Comparison of ENCODE assay signal across 29 cellular contexts in genomic region chr7:16543456-16543855, GRCh38. TPM values are rescaled to one million over a fixed set of nuclear protein-coding genes. Genes with fewer than 3 reads are reported as not detected.
"Had no signal": no experiment of that assay in that cellular context is flagged by ENCODE, and none has a peak within 500 bp of the region (broad histone marks: within the 10 kb centered on the region; RNA-seq: fewer than 3 reads in every experiment).

No MANE protein-coding gene starts in this region.

- ATAC-seq: activated CD4-positive, CD25-positive, alpha-beta regulatory T cell treated with anti-CD3 and anti-CD28 coated beads, Interleukin-2, amount 50 U/mL, for 24 hours; activated CD8-positive, alpha-beta T cell treated with anti-CD3 and anti-CD28 coated beads, Interleukin-2, amount 10 ng/mL, durations not matched to agents 7 days and 5 days; body of pancreas; Panc1; SK-N-SH treated with all-trans-retinoic acid at 6 μM for 48 hours had no signal

- H3K4me3 ChIP-seq: ascending aorta, body of pancreas, SJSA1 had no signal

- H3K36me3 ChIP-seq: ascending aorta, SJSA1 had no signal

- H3K27ac Mint-ChIP-seq: activated CD8-positive, alpha-beta T cell treated with anti-CD3 and anti-CD28 coated beads, Interleukin-2, amount 10 ng/mL, durations not matched to agents 7 days and 5 days; activated naive CD4-positive, alpha-beta T cell treated with anti-CD3 and anti-CD28 coated beads, Interleukin-2, amount 50 U/mL, for 24 hours; activated T-helper 1 cell treated with anti-CD3 and anti-CD28 coated beads, Interleukin-12 subunit alpha, Interleukin-12 subunit beta, Interleukin-2, Interleukin-4 antibody, amounts not matched to agents 30 ng/mL and 10 ng/mL and 1 ng/mL, durations not matched to agents 14 hours and 24 hours and 36 hours; T-helper 1 cell treated with Interleukin-12 subunit alpha and Interleukin-12 subunit beta and Interleukin-4 antibody, amounts not matched to agents 30 μg/mL and 1 μg/mL, for 36 hours had no signal

- H3K9me3 Mint-ChIP-seq: activated naive CD4-positive, alpha-beta T cell treated with anti-CD3 and anti-CD28 coated beads, Interleukin-2, amount 50 U/mL, for 24 hours; activated T-helper 1 cell treated with anti-CD3 and anti-CD28 coated beads, Interleukin-12 subunit alpha, Interleukin-12 subunit beta, Interleukin-2, Interleukin-4 antibody, amounts not matched to agents 30 ng/mL and 10 ng/mL and 1 ng/mL, durations not matched to agents 14 hours and 24 hours and 36 hours; T-helper 1 cell treated with Interleukin-12 subunit alpha and Interleukin-12 subunit beta and Interleukin-4 antibody, amounts not matched to agents 30 μg/mL and 1 μg/mL, for 36 hours had no signal

- H3K4me1 Mint-ChIP-seq: activated naive CD4-positive, alpha-beta T cell treated with anti-CD3 and anti-CD28 coated beads, Interleukin-2, amount 50 U/mL, for 24 hours had no signal

- H3K27me3 ChIP-seq: ascending aorta, body of pancreas, SJSA1 had no signal

- H3K4me3 Mint-ChIP-seq: activated CD8-positive, alpha-beta T cell treated with anti-CD3 and anti-CD28 coated beads, Interleukin-2, amount 10 ng/mL, durations not matched to agents 7 days and 5 days; activated naive CD4-positive, alpha-beta T cell treated with anti-CD3 and anti-CD28 coated beads, Interleukin-2, amount 50 U/mL, for 24 hours; activated T-helper 1 cell treated with anti-CD3 and anti-CD28 coated beads, Interleukin-12 subunit alpha, Interleukin-12 subunit beta, Interleukin-2, Interleukin-4 antibody, amounts not matched to agents 30 ng/mL and 10 ng/mL and 1 ng/mL, durations not matched to agents 14 hours and 24 hours and 36 hours; T-helper 1 cell treated with Interleukin-12 subunit alpha and Interleukin-12 subunit beta and Interleukin-4 antibody, amounts not matched to agents 30 μg/mL and 1 μg/mL, for 36 hours had no signal

- H3K27me3 Mint-ChIP-seq: activated naive CD4-positive, alpha-beta T cell treated with anti-CD3 and anti-CD28 coated beads, Interleukin-2, amount 50 U/mL, for 24 hours had no signal

- H3K9me3 ChIP-seq: ascending aorta, body of pancreas, SJSA1 had no signal

- H3K27ac ChIP-seq: ascending aorta, body of pancreas, SJSA1 had no signal

- DNase-seq: activated CD4-positive, alpha-beta T cell treated with anti-CD3 and anti-CD28 coated beads for 4 hours; activated CD8-positive, alpha-beta memory T cell treated with anti-CD3 and anti-CD28 coated beads, Interleukin-2, amount 50 U/mL, for 48 hours; activated CD8-positive, alpha-beta T cell treated with anti-CD3 and anti-CD28 coated beads, Interleukin-2, amount 10 ng/mL, durations not matched to agents 7 days and 5 days; activated effector memory CD4-positive, alpha-beta T cell treated with Interleukin-2 at 50 U/mL for 16 hours; activated naive CD4-positive, alpha-beta T cell; activated T-cell treated with anti-CD3 and anti-CD28 coated beads, Interleukin-2, amount 50 U/mL, for 1 hour; amniotic stem cell; body of pancreas; cerebellar nuclear complex; Kasumi-1; KBM-7; NCI-H1105 treated with DMSO at 0.1 percent for 48 hours; NCI-H1436 treated with DMSO at 0.1 percent for 48 hours; NCI-H2171; NCI-H526; RPMI8226; SHP77; SW 1271 had no signal

- H3K4me1 ChIP-seq: ascending aorta, body of pancreas had no signal

- H3K36me3 Mint-ChIP-seq: activated naive CD4-positive, alpha-beta T cell treated with anti-CD3 and anti-CD28 coated beads, Interleukin-2, amount 50 U/mL, for 24 hours had no signal

RNA-seq across cellular contexts. Expression of gene LRRC72, which starts 16.8 kb away (rescaled TPM):
- total RNA-seq: activated CD8-positive, alpha-beta T cell treated with anti-CD3 and anti-CD28 coated beads, Interleukin-2, amount 10 ng/mL, durations not matched to agents 7 days and 5 days; activated T-helper 1 cell treated with anti-CD3 and anti-CD28 coated beads, Interleukin-12 subunit alpha, Interleukin-12 subunit beta, Interleukin-2, Interleukin-4 antibody, amounts not matched to agents 30 ng/mL and 10 ng/mL and 1 ng/mL, durations not matched to agents 14 hours and 24 hours and 36 hours; ascending aorta; body of pancreas; cardiac septum; NCI-H460; OCI-LY7; SJSA1 had no signal
